ENCODE assay signal across 12 cellular contexts in the genomic region with DNA sequence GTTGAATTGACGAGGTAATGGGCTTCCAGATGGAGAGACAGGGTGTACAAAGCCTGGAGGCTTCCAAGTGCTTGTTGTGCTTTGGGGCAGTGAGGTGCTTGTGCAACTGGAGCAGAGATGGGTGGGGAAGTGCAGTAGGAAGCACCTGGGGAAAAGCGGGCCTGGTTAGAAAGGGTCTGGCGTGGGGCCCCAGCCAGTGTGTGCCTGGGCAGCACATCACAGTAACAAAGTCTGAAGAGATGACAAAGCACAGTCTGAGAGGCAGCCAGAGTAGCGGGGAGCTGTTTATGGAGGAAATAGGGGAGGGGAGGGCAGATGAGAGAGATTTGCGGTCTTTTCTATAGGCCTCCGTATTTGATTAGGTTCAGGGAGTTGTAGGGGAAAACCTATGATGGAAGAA. TPM values are rescaled to one million over a fixed set of nuclear protein-coding genes. Genes with fewer than 3 reads are reported as not detected.
DNase-seq lines count a peak whose midpoint lies in the region; ATAC-seq and TF ChIP-seq lines count a peak whose summit lies in the region.
"Had no signal": no experiment of that assay in that cellular context is flagged by ENCODE, and none has a peak within 500 bp of the region (broad histone marks: within the 10 kb centered on the region; RNA-seq: fewer than 3 reads in every experiment).

No MANE protein-coding gene starts in this region.

- H3K9me3 Mint-ChIP-seq in CD14-positive monocyte: no peaks in the 10 kb centered on the region
- no peaks in the 10 kb centered on the region for H3K9me3 Mint-ChIP-seq in activated T-helper 2 cell treated with anti-CD3 and anti-CD28 coated beads, Interferon-gamma antibody, Interleukin-2, Interleukin-4, amounts not matched to agents 10 μg/mL and 5 μg/mL and 100 μg/mL, durations not matched to agents 14 hours and 24 hours and 36 hours

- H3K36me3 Mint-ChIP-seq in CD14-positive monocyte: peaks cover 47 to 73% of the 10 kb centered on the region in 2 donors
- peaks cover 72% of the 10 kb centered on the region for H3K36me3 Mint-ChIP-seq in activated T-helper 2 cell treated with anti-CD3 and anti-CD28 coated beads, Interferon-gamma antibody, Interleukin-2, Interleukin-4, amounts not matched to agents 10 μg/mL and 5 μg/mL and 100 μg/mL, durations not matched to agents 14 hours and 24 hours and 36 hours (ENCODE audit: low read depth)

- peak overlapping the region; percentile 59 for H3K27ac ChIP-seq in HUES48 (ENCODE audit: low read depth, low read length)
- peak overlapping the region; percentile 68 for H3K27ac ChIP-seq in mesodermal cell (ENCODE audit: low read depth, low read length, severe bottlenecking)
- no peak overlapping the region for H3K27ac ChIP-seq in uterus
- H3K27ac ChIP-seq in MM.1S (ENCODE audit: low read length): no peak overlapping the region

- H3K9ac ChIP-seq in HUES48 (ENCODE audit: low read depth, low read length): no peak overlapping the region
- H3K9ac ChIP-seq in MM.1S (ENCODE audit: low read length): no peak overlapping the region

- no peak for DNase-seq in CD14-positive monocyte (ENCODE audit: low spot score)
- no peak for DNase-seq in activated T-helper 2 cell treated with anti-CD3 and anti-CD28 coated beads, Interferon-gamma antibody, Interleukin-2, Interleukin-4, amounts not matched to agents 10 μg/mL and 5 μg/mL and 100 μg/mL, durations not matched to agents 14 hours and 24 hours and 36 hours (ENCODE audit: low spot score)
- no peak for DNase-seq in uterus
- no peak for DNase-seq in MM.1S
- DNase-seq: activated CD8-positive, alpha-beta memory T cell treated with anti-CD3 and anti-CD28 coated beads, Interleukin-2, amount 50 U/mL, for 48 hours; H7; NK-92 treated with Interleukin-12 subunit alpha and Interleukin-12 subunit beta, amount 100 ng/mL, for 24 hours had no signal

- peaks cover 100% of the 10 kb centered on the region for H3K79me2 ChIP-seq in MM.1S (ENCODE audit: low read length)

- no peak overlapping the region for H2AFZ ChIP-seq in MM.1S (ENCODE audit: low read length)

- no peaks in the 10 kb centered on the region for H3K9me3 ChIP-seq in HUES48 (ENCODE audit: control insufficient read depth, insufficient read depth, low read length)
- no peaks in the 10 kb centered on the region for H3K9me3 ChIP-seq in mesodermal cell (ENCODE audit: control insufficient read depth, low read length)
- H3K9me3 ChIP-seq in uterus: no peaks in the 10 kb centered on the region
- no peaks in the 10 kb centered on the region for H3K9me3 ChIP-seq in MM.1S (replicated peaks; ENCODE audit: insufficient read depth, low read length)

- H3K4me2 ChIP-seq in MM.1S (ENCODE audit: low read depth, low read length): no peak overlapping the region

- no peak overlapping the region for H3K4me3 Mint-ChIP-seq in CD14-positive monocyte
- H3K4me3 Mint-ChIP-seq in activated T-helper 2 cell treated with anti-CD3 and anti-CD28 coated beads, Interferon-gamma antibody, Interleukin-2, Interleukin-4, amounts not matched to agents 10 μg/mL and 5 μg/mL and 100 μg/mL, durations not matched to agents 14 hours and 24 hours and 36 hours (ENCODE audit: low read depth): peak overlapping the region; percentile 31

- peaks cover 36% of the 10 kb centered on the region for H3K4me1 Mint-ChIP-seq in CD14-positive monocyte
- H3K4me1 Mint-ChIP-seq in activated T-helper 2 cell treated with anti-CD3 and anti-CD28 coated beads, Interferon-gamma antibody, Interleukin-2, Interleukin-4, amounts not matched to agents 10 μg/mL and 5 μg/mL and 100 μg/mL, durations not matched to agents 14 hours and 24 hours and 36 hours (ENCODE audit: low read depth): peaks cover 51% of the 10 kb centered on the region

- H4K20me1 ChIP-seq in MM.1S (ENCODE audit: insufficient read depth, low read length): peaks cover 67% of the 10 kb centered on the region

- no peaks in the 10 kb centered on the region for H3K9me2 ChIP-seq in MM.1S (replicated peaks; ENCODE audit: insufficient read depth, low read length)

- peaks cover 12% of the 10 kb centered on the region for H3F3A ChIP-seq in MM.1S (ENCODE audit: insufficient read depth, low read length)

- TF ChIP-seq CTCF in CD14-positive monocyte (IDR thresholded peaks at IDR 0.05) (no peak), uterus (IDR thresholded peaks at IDR 0.05) (no peak), MM.1S (IDR thresholded peaks at IDR 0.05; ENCODE audit: low read length) (no peak)

- H3K4me3 ChIP-seq in HUES48 (ENCODE audit: low read depth, low read length) (no peak overlapping the region), mesodermal cell (ENCODE audit: extremely low read depth, insufficient read depth, low read length, poor library complexity, severe bottlenecking) (no peak overlapping the region), uterus (no peak overlapping the region), MM.1S (ENCODE audit: low read length) (no peak overlapping the region)
- H3K4me3 ChIP-seq: skin epidermis had no signal

- intact Hi-C loops in CD14-positive monocyte (cut with micrococcal nuclease): loop anchor here in 1 of 2 donors (2.0 kb wide), 2 partner anchors 190 to 340 kb away; no protein-coding TSS in a partner anchor
- intact Hi-C loops in activated T-helper 2 cell treated with anti-CD3 and anti-CD28 coated beads, Interferon-gamma antibody, Interleukin-2, Interleukin-4, amounts not matched to agents 10 μg/mL and 5 μg/mL and 100 μg/mL, durations not matched to agents 14 hours and 24 hours and 36 hours (cut with micrococcal nuclease): loop anchor here (10.0 kb wide), 1 partner anchor 190 kb away; no protein-coding TSS in a partner anchor
- intact Hi-C loops in uterus (cut with DNase I; ENCODE audit: low total_unique reads): loop anchor here (5.0 kb wide), 1 partner anchor 338 kb away; no protein-coding TSS in a partner anchor

- no peak for ATAC-seq in HG03469 (IDR thresholded peaks at IDR 0.05; ENCODE audit: unreplicated experiment)
- ATAC-seq in HG03378 (IDR thresholded peaks at IDR 0.05; ENCODE audit: unreplicated experiment): no peak

- 75 to 78% methylated on average over 6 of the region's 6 CpGs for WGBS in mesodermal cell (ENCODE audit: insufficient coverage in 2 of 2), 2 experiments

- TF ChIP-seq POLR2A in uterus (IDR thresholded peaks at IDR 0.05): no peak

- H3K36me3 ChIP-seq in HUES48 (ENCODE audit: control insufficient read depth, insufficient read depth, low read length) (peaks cover 64% of the 10 kb centered on the region), mesodermal cell (ENCODE audit: control insufficient read depth, insufficient read depth, low read length) (peaks cover 69% of the 10 kb centered on the region), uterus (no peaks in the 10 kb centered on the region), MM.1S (replicated peaks; ENCODE audit: insufficient read depth, low read length) (0 out of 2 replicates have a peak, but pooled peaks cover 13% of the 10 kb centered on the region)

- H3K27ac Mint-ChIP-seq in CD14-positive monocyte: peak overlapping the region in 5 of 7 donors; percentile 27 to 71 (median 51)
- peak overlapping the region; percentile 79 for H3K27ac Mint-ChIP-seq in activated T-helper 2 cell treated with anti-CD3 and anti-CD28 coated beads, Interferon-gamma antibody, Interleukin-2, Interleukin-4, amounts not matched to agents 10 μg/mL and 5 μg/mL and 100 μg/mL, durations not matched to agents 14 hours and 24 hours and 36 hours

- H3K4me1 ChIP-seq in HUES48 (ENCODE audit: control insufficient read depth, insufficient read depth, low read length) (peaks cover 6% of the 10 kb centered on the region; the same call in 1 of the 2 replicates), mesodermal cell (ENCODE audit: control insufficient read depth, insufficient read depth, low read length, poor library complexity, severe bottlenecking) (peaks cover 11% of the 10 kb centered on the region), uterus (peaks cover 0 to 6% of the 10 kb centered on the region in 2 donors), MM.1S (ENCODE audit: low read length) (peaks cover 17% of the 10 kb centered on the region)

- no peaks in the 10 kb centered on the region for H3K27me3 Mint-ChIP-seq in CD14-positive monocyte (ENCODE audit: low read depth in 3 of 3)
- no peaks in the 10 kb centered on the region for H3K27me3 Mint-ChIP-seq in activated T-helper 2 cell treated with anti-CD3 and anti-CD28 coated beads, Interferon-gamma antibody, Interleukin-2, Interleukin-4, amounts not matched to agents 10 μg/mL and 5 μg/mL and 100 μg/mL, durations not matched to agents 14 hours and 24 hours and 36 hours (ENCODE audit: low read depth)

- H3K27me3 ChIP-seq in HUES48 (ENCODE audit: control insufficient read depth, insufficient read depth, low read length) (no peaks in the 10 kb centered on the region), uterus (no peaks in the 10 kb centered on the region), MM.1S (replicated peaks; ENCODE audit: insufficient read depth, low read length) (no peaks in the 10 kb centered on the region)

RNA-seq across cellular contexts. Expression of a gene that starts 15.3 kb away (rescaled TPM):
- under 1 TPM; 0.08 to 0.52 TPM for polyA plus RNA-seq in CD14-positive monocyte
- 1.1 and 1.3 TPM in 2 replicates for total RNA-seq in activated T-helper 2 cell treated with anti-CD3 and anti-CD28 coated beads, Interferon-gamma antibody, Interleukin-2, Interleukin-4, amounts not matched to agents 10 μg/mL and 5 μg/mL and 100 μg/mL, durations not matched to agents 14 hours and 24 hours and 36 hours
- polyA plus RNA-seq in mesodermal cell (2013, experiment 1 of 2): 3.4 TPM
- 2.8 TPM for polyA plus RNA-seq in mesodermal cell (2013, experiment 2 of 2)
- 10 to 100 TPM in 1 of 4 donors, 1 to 10 TPM in 3; 4.4 to 14.1 (median 6.2) TPM for total RNA-seq in uterus

RNA-seq across cellular contexts. Expression of a gene that starts 15.5 kb away (rescaled TPM):
- 100 to 1,000 TPM; 199 to 215 TPM for polyA plus RNA-seq in CD14-positive monocyte
- 217 and 229 TPM in 2 replicates for total RNA-seq in activated T-helper 2 cell treated with anti-CD3 and anti-CD28 coated beads, Interferon-gamma antibody, Interleukin-2, Interleukin-4, amounts not matched to agents 10 μg/mL and 5 μg/mL and 100 μg/mL, durations not matched to agents 14 hours and 24 hours and 36 hours
- 368 TPM for polyA plus RNA-seq in mesodermal cell (2013, experiment 1 of 2)
- polyA plus RNA-seq in mesodermal cell (2013, experiment 2 of 2): 336 TPM
- total RNA-seq in uterus: 100 to 1,000 TPM in 2 of 4 donors, 10 to 100 TPM in 2; 74.4 to 161 (median 107) TPM

Comparison
In these comparisons a context has a peak if more than half of its experiments do, and no peak if none do; other contexts are left out.
1. H3K27ac ChIP-seq: peak in HUES48 (single experiment) and mesodermal cell (single experiment); none in uterus (0 of 2) and MM.1S (single experiment).